23 cellular contexts compared by ENCODE assay signal in genomic region chr21:15686506-15686905, GRCh38. TPM values are rescaled to one million over a fixed set of nuclear protein-coding genes. Genes with fewer than 3 reads are reported as not detected.
DNase-seq lines count a peak whose midpoint lies in the region; ATAC-seq and TF ChIP-seq lines count a peak whose summit lies in the region.
"Had no signal": no experiment of that assay in that cellular context is flagged by ENCODE, and none has a peak within 500 bp of the region (broad histone marks: within the 10 kb centered on the region; RNA-seq: fewer than 3 reads in every experiment).

No MANE protein-coding gene starts in this region.

- peaks cover 3% of the 10 kb centered on the region; the same call in 1 of the 2 replicates for H3K9me3 ChIP-seq in SJSA1 (replicated peaks)
- H3K9me3 ChIP-seq: ascending aorta, HAP-1 had no signal

- peak overlapping the region; percentile 16; the same call in 1 of the 2 replicates for H3K27ac ChIP-seq in SJSA1
- H3K27ac ChIP-seq: ascending aorta, KMS-11 had no signal

- no peak for ATAC-seq in activated naive CD4-positive, alpha-beta T cell treated with anti-CD3 and anti-CD28 coated beads, Interleukin-2, amount 50 U/mL, for 72 hours
- ATAC-seq: esophagus mucosa; stimulated activated naive B cell treated with anti-CD40 and anti-IgM and Interleukin-4, amounts not matched to agents 10 μg/mL and 1 μg/mL and 100 μg/mL, for 72 hours; T-helper 17 cell had no signal

- H3K27ac Mint-ChIP-seq in CD14-positive monocyte: peak overlapping the region; percentile 82 to 95 (median 93)
- no peak overlapping the region for H3K27ac Mint-ChIP-seq in activated naive CD4-positive, alpha-beta T cell treated with anti-CD3 and anti-CD28 coated beads, Interleukin-2, amount 50 U/mL, for 72 hours
- H3K27ac Mint-ChIP-seq in HFFc6: no peak overlapping the region
- H3K27ac Mint-ChIP-seq: activated B cell treated with CpG ODN at 0.5 μM for 24 hours; activated naive CD4-positive, alpha-beta T cell treated with anti-CD3 and anti-CD28 coated beads, Interleukin-2, amount 10 ng/mL, durations not matched to agents 7 days and 5 days; nephron progenitor cell; stimulated activated naive B cell treated with anti-CD40 and anti-IgM and Interleukin-4, amounts not matched to agents 10 μg/mL and 1 μg/mL and 100 μg/mL, for 72 hours; T-helper 17 cell had no signal

- H3K27me3 Mint-ChIP-seq in CD14-positive monocyte (ENCODE audit: low read depth in 3 of 3): peaks cover 0 to 3% (median 0%) of the 10 kb centered on the region in 3 donors
- no peaks in the 10 kb centered on the region; the same call in 1 of the 2 replicates for H3K27me3 Mint-ChIP-seq in HFFc6 (ENCODE audit: insufficient read depth)
- H3K27me3 Mint-ChIP-seq: activated naive CD4-positive, alpha-beta T cell treated with anti-CD3 and anti-CD28 coated beads, Interleukin-2, amount 10 ng/mL, durations not matched to agents 7 days and 5 days; stimulated activated naive B cell treated with anti-CD40 and anti-IgM and Interleukin-4, amounts not matched to agents 10 μg/mL and 1 μg/mL and 100 μg/mL, for 72 hours had no signal

- H3K4me1 Mint-ChIP-seq in CD14-positive monocyte: peaks cover 81% of the 10 kb centered on the region
- peaks cover 52% of the 10 kb centered on the region for H3K4me1 Mint-ChIP-seq in HFFc6 (ENCODE audit: low read depth)
- H3K4me1 Mint-ChIP-seq: activated B cell treated with CpG ODN at 0.5 μM for 24 hours, nephron progenitor cell had no signal

- peak overlapping the region; percentile 40 to 70 for H3K4me3 Mint-ChIP-seq in CD14-positive monocyte
- no peak overlapping the region for H3K4me3 Mint-ChIP-seq in HFFc6
- H3K4me3 Mint-ChIP-seq: activated B cell treated with CpG ODN at 0.5 μM for 24 hours; activated naive CD4-positive, alpha-beta T cell treated with anti-CD3 and anti-CD28 coated beads, Interleukin-2, amount 10 ng/mL, durations not matched to agents 7 days and 5 days; nephron progenitor cell; stimulated activated naive B cell treated with anti-CD40 and anti-IgM and Interleukin-4, amounts not matched to agents 10 μg/mL and 1 μg/mL and 100 μg/mL, for 72 hours; T-helper 17 cell had no signal

- H3K27me3 ChIP-seq in SJSA1 (replicated peaks): no peaks in the 10 kb centered on the region
- H3K27me3 ChIP-seq: ascending aorta had no signal

- no peak overlapping the region for H3K4me3 ChIP-seq in SJSA1
- H3K4me3 ChIP-seq: ascending aorta, HAP-1 had no signal

- TF ChIP-seq CTCF in CD14-positive monocyte (IDR thresholded peaks at IDR 0.05): no peak
- TF ChIP-seq CTCF in HFFc6 (IDR thresholded peaks at IDR 0.05): no peak

- intact Hi-C loops in CD14-positive monocyte (cut with micrococcal nuclease): loop anchor here (5.0 to 10.0 kb wide), 3 partner anchors 41 to 812 kb away; partner anchors contain the start of gene USP25 (in 1 of the 2)

- H3K36me3 Mint-ChIP-seq in CD14-positive monocyte: peaks cover 0 to 2% of the 10 kb centered on the region in 2 donors
- no peaks in the 10 kb centered on the region for H3K36me3 Mint-ChIP-seq in activated naive CD4-positive, alpha-beta T cell treated with anti-CD3 and anti-CD28 coated beads, Interleukin-2, amount 50 U/mL, for 72 hours
- peaks cover 6% of the 10 kb centered on the region for H3K36me3 Mint-ChIP-seq in HFFc6 (ENCODE audit: low read depth)
- H3K36me3 Mint-ChIP-seq: activated naive CD4-positive, alpha-beta T cell treated with anti-CD3 and anti-CD28 coated beads, Interleukin-2, amount 10 ng/mL, durations not matched to agents 7 days and 5 days; stimulated activated naive B cell treated with anti-CD40 and anti-IgM and Interleukin-4, amounts not matched to agents 10 μg/mL and 1 μg/mL and 100 μg/mL, for 72 hours had no signal

- no peak for DNase-seq in CD14-positive monocyte (ENCODE audit: low spot score)
- DNase-seq in Kasumi-1 (lab: John Stamatoyannopoulos, UW): peak; percentile 70 to 80
- no peak for DNase-seq in SJSA1 (ENCODE audit: low read depth in 1 of 2, low spot score in 2 of 2)
- DNase-seq in midbrain (lab: John Stamatoyannopoulos, UW): peak; percentile 1
- no peak for DNase-seq in AG08396 (ENCODE audit: low spot score)
- no peak for DNase-seq in activated naive CD4-positive, alpha-beta T cell treated with anti-CD3 and anti-CD28 coated beads, Interleukin-2, amount 50 U/mL, for 72 hours (ENCODE audit: low spot score in 2 of 2)
- no peak for DNase-seq in activated CD8-positive, alpha-beta memory T cell treated with anti-CD3 and anti-CD28 coated beads, Interleukin-2, amount 50 U/mL, for 48 hours
- DNase-seq in HFFc6: no peak
- DNase-seq: activated B cell treated with CpG ODN at 0.5 μM for 24 hours; activated naive CD4-positive, alpha-beta T cell treated with anti-CD3 and anti-CD28 coated beads, Interleukin-2, amount 10 ng/mL, durations not matched to agents 7 days and 5 days; activated T-cell treated with anti-CD3 and anti-CD28 coated beads, Interleukin-2, amount 50 U/mL, for 48 hours; effector CD8-positive, alpha-beta T cell; NCI-H1092 treated with DMSO at 0.1 percent for 48 hours; nephron progenitor cell; NK-92 treated with Interleukin-12 subunit alpha and Interleukin-12 subunit beta, amount 100 ng/mL, for 24 hours; posterior cingulate gyrus; stimulated activated CD4-positive, alpha-beta T cell treated with anti-CD3 and anti-CD28 coated beads, Interleukin-2, amount 100 ng/mL, for 24 hours; stimulated activated naive B cell treated with anti-CD40 and anti-IgM and Interleukin-4, amounts not matched to agents 10 μg/mL and 1 μg/mL and 100 μg/mL, for 72 hours; T-helper 17 cell had no signal

- no peaks in the 10 kb centered on the region for H3K36me3 ChIP-seq in SJSA1
- H3K36me3 ChIP-seq: ascending aorta, HAP-1 had no signal

- H3K4me1 ChIP-seq in SJSA1 (replicated peaks): peaks cover 38% of the 10 kb centered on the region
- H3K4me1 ChIP-seq: ascending aorta, HAP-1 had no signal

- H3K9me3 Mint-ChIP-seq in CD14-positive monocyte: peaks cover 0 to 1% (median 0%) of the 10 kb centered on the region in 7 donors
- H3K9me3 Mint-ChIP-seq in activated naive CD4-positive, alpha-beta T cell treated with anti-CD3 and anti-CD28 coated beads, Interleukin-2, amount 50 U/mL, for 72 hours: no peaks in the 10 kb centered on the region
- peaks cover 14% of the 10 kb centered on the region for H3K9me3 Mint-ChIP-seq in HFFc6
- H3K9me3 Mint-ChIP-seq: activated B cell treated with CpG ODN at 0.5 μM for 24 hours; activated naive CD4-positive, alpha-beta T cell treated with anti-CD3 and anti-CD28 coated beads, Interleukin-2, amount 10 ng/mL, durations not matched to agents 7 days and 5 days; nephron progenitor cell; stimulated activated naive B cell treated with anti-CD40 and anti-IgM and Interleukin-4, amounts not matched to agents 10 μg/mL and 1 μg/mL and 100 μg/mL, for 72 hours had no signal

RNA-seq across cellular contexts. Expression of gene USP25, which starts 43.3 kb away (rescaled TPM):
- polyA plus RNA-seq in CD14-positive monocyte: 1 to 10 TPM; 7.2 to 9.6 TPM
- total RNA-seq in SJSA1 (2014; rRNA removed; shearing (Covaris generic)): 37.9 and 43.3 TPM in 2 replicates
- 10 to 100 TPM; 20.9 to 32.7 TPM for total RNA-seq in activated naive CD4-positive, alpha-beta T cell treated with anti-CD3 and anti-CD28 coated beads, Interleukin-2, amount 50 U/mL, for 72 hours
- total RNA-seq in HFFc6 (2021; fragmentation: NEBNext Ultra II Directional; extraction: Animal tissue kit (Norgen Biotek cat#: 25700)): 10 to 100 TPM; 13.8 to 18.3 (median 16.6) TPM

Comparison
In these comparisons a context has a peak if more than half of its experiments do, and no peak if none do; other contexts are left out.
1. DNase-seq: peak in Kasumi-1 (2 of 2) and midbrain (single experiment); none in CD14-positive monocyte (single experiment), SJSA1 (0 of 2), AG08396 (single experiment), activated naive CD4-positive, alpha-beta T cell treated with anti-CD3 and anti-CD28 coated beads, Interleukin-2, amount 50 U/mL, for 72 hours (0 of 2), activated CD8-positive, alpha-beta memory T cell treated with anti-CD3 and anti-CD28 coated beads, Interleukin-2, amount 50 U/mL, for 48 hours (single experiment) and HFFc6 (single experiment).
2. H3K27ac Mint-ChIP-seq: peak in CD14-positive monocyte (7 of 7); none in activated naive CD4-positive, alpha-beta T cell treated with anti-CD3 and anti-CD28 coated beads, Interleukin-2, amount 50 U/mL, for 72 hours (0 of 2) and HFFc6 (single experiment).